Comparison of ENCODE assay signal across 34 cellular contexts in genomic region chr3:119782435-119782834, GRCh38. TPM values are rescaled to one million over a fixed set of nuclear protein-coding genes. Genes with fewer than 3 reads are reported as not detected.
"Had no signal": no experiment of that assay in that cellular context is flagged by ENCODE, and none has a peak within 500 bp of the region (broad histone marks: within the 10 kb centered on the region; RNA-seq: fewer than 3 reads in every experiment).

No MANE protein-coding gene starts in this region.

- DNase-seq: activated CD4-positive, alpha-beta T cell treated with anti-CD3 and anti-CD28 coated beads for 36 hours; activated CD4-positive, alpha-beta T cell treated with anti-CD3 and anti-CD28 coated beads, Interleukin-2, amount 50 U/mL, for 4 hours; activated CD4-positive, CD25-positive, alpha-beta regulatory T cell; activated naive CD4-positive, alpha-beta T cell treated with anti-CD3 and anti-CD28 coated beads for 36 hours; activated naive CD8-positive, alpha-beta T cell treated with anti-CD3 and anti-CD28 coated beads for 36 hours; activated T-cell treated with anti-CD3 and anti-CD28 coated beads for 4 hours; activated T-cell treated with anti-CD3 and anti-CD28 coated beads, Interleukin-2, amount 50 U/mL, for 72 hours; adrenal gland; cerebellar nuclear complex; dorsolateral prefrontal cortex; effector memory CD8-positive, alpha-beta T cell; gastrocnemius medialis; glutamatergic neuron; immature natural killer cell; kidney; lower lobe of right lung; mesenchymal stem cell; naive thymus-derived CD8-positive, alpha-beta T cell; nucleus accumbens; pancreas; stimulated activated CD4-positive, alpha-beta T cell treated with anti-CD3 and anti-CD28 coated beads, Interleukin-15, amount 100 ng/mL, for 24 hours; stimulated activated CD4-positive, alpha-beta T cell treated with anti-CD3 and anti-CD28 coated beads, Interleukin-2, amount 100 ng/mL, for 24 hours; stimulated activated naive B cell treated with anti-CD40 and anti-IgM and Interleukin-4, amounts not matched to agents 10 μg/mL and 1 μg/mL and 100 μg/mL, for 72 hours; T-helper 1 cell; tibial artery had no signal

- ATAC-seq: activated CD4-positive, alpha-beta T cell treated with anti-CD3 and anti-CD28 coated beads for 36 hours; activated T-cell treated with anti-CD3 and anti-CD28 coated beads, Interleukin-2, amount 50 U/mL, for 72 hours; effector memory CD8-positive, alpha-beta T cell; gastrocnemius medialis; lower lobe of right lung; naive thymus-derived CD8-positive, alpha-beta T cell; pancreas; stimulated activated naive B cell treated with anti-CD40 and anti-IgM and Interleukin-4, amounts not matched to agents 10 μg/mL and 1 μg/mL and 100 μg/mL, for 72 hours had no signal

- H3K27me3 Mint-ChIP-seq: activated CD4-positive, alpha-beta T cell treated with anti-CD3 and anti-CD28 coated beads for 36 hours; activated naive CD8-positive, alpha-beta T cell treated with anti-CD3 and anti-CD28 coated beads for 36 hours; effector memory CD8-positive, alpha-beta T cell; naive thymus-derived CD8-positive, alpha-beta T cell; stimulated activated naive B cell treated with anti-CD40 and anti-IgM and Interleukin-4, amounts not matched to agents 10 μg/mL and 1 μg/mL and 100 μg/mL, for 72 hours had no signal

- H3K9me3 ChIP-seq: adrenal gland, ascending aorta, gastrocnemius medialis, lower lobe of right lung, pancreas, prostate gland, suprapubic skin, tibial artery had no signal

- H3K36me3 Mint-ChIP-seq: activated naive CD8-positive, alpha-beta T cell treated with anti-CD3 and anti-CD28 coated beads for 36 hours; brain; immature natural killer cell; naive thymus-derived CD8-positive, alpha-beta T cell; stimulated activated naive B cell treated with anti-CD40 and anti-IgM and Interleukin-4, amounts not matched to agents 10 μg/mL and 1 μg/mL and 100 μg/mL, for 72 hours had no signal

- H3K4me3 Mint-ChIP-seq: activated CD4-positive, alpha-beta T cell treated with anti-CD3 and anti-CD28 coated beads for 36 hours; activated naive CD4-positive, alpha-beta T cell treated with anti-CD3 and anti-CD28 coated beads for 36 hours; activated naive CD8-positive, alpha-beta T cell treated with anti-CD3 and anti-CD28 coated beads for 36 hours; activated T-cell treated with anti-CD3 and anti-CD28 coated beads, Interleukin-2, amount 50 U/mL, for 72 hours; effector memory CD8-positive, alpha-beta T cell; immature natural killer cell; naive thymus-derived CD8-positive, alpha-beta T cell; neural crest cell; stimulated activated naive B cell treated with anti-CD40 and anti-IgM and Interleukin-4, amounts not matched to agents 10 μg/mL and 1 μg/mL and 100 μg/mL, for 72 hours; T-helper 2 cell treated with Interferon-gamma antibody and Interleukin-4, amounts not matched to agents 5 μg/mL and 100 μg/mL, for 36 hours had no signal

- H3K27ac ChIP-seq: adrenal gland, ascending aorta, cardiac muscle cell, coronary artery, dorsolateral prefrontal cortex, gastrocnemius medialis, lower lobe of right lung, pancreas, prostate gland, suprapubic skin, tibial artery had no signal

- H3K4me1 ChIP-seq: ascending aorta, gastrocnemius medialis, lower lobe of right lung, pancreas, prostate gland, suprapubic skin, tibial artery had no signal

- H3K9me3 Mint-ChIP-seq: activated naive CD4-positive, alpha-beta T cell treated with anti-CD3 and anti-CD28 coated beads for 36 hours; activated naive CD8-positive, alpha-beta T cell treated with anti-CD3 and anti-CD28 coated beads for 36 hours; activated T-cell treated with anti-CD3 and anti-CD28 coated beads, Interleukin-2, amount 50 U/mL, for 72 hours; brain; effector memory CD8-positive, alpha-beta T cell; immature natural killer cell; naive thymus-derived CD8-positive, alpha-beta T cell; neural crest cell; stimulated activated naive B cell treated with anti-CD40 and anti-IgM and Interleukin-4, amounts not matched to agents 10 μg/mL and 1 μg/mL and 100 μg/mL, for 72 hours; T-helper 2 cell treated with Interferon-gamma antibody and Interleukin-4, amounts not matched to agents 5 μg/mL and 100 μg/mL, for 36 hours had no signal

- H3K36me3 ChIP-seq: adrenal gland, ascending aorta, cardiac muscle cell, gastrocnemius medialis, lower lobe of right lung, pancreas, prostate gland, suprapubic skin, tibial artery had no signal

- H3K27ac Mint-ChIP-seq: activated CD4-positive, alpha-beta T cell treated with anti-CD3 and anti-CD28 coated beads for 36 hours; activated naive CD4-positive, alpha-beta T cell treated with anti-CD3 and anti-CD28 coated beads for 36 hours; activated naive CD8-positive, alpha-beta T cell treated with anti-CD3 and anti-CD28 coated beads for 36 hours; activated T-cell treated with anti-CD3 and anti-CD28 coated beads, Interleukin-2, amount 50 U/mL, for 72 hours; effector memory CD8-positive, alpha-beta T cell; immature natural killer cell; stimulated activated naive B cell treated with anti-CD40 and anti-IgM and Interleukin-4, amounts not matched to agents 10 μg/mL and 1 μg/mL and 100 μg/mL, for 72 hours; T-helper 2 cell treated with Interferon-gamma antibody and Interleukin-4, amounts not matched to agents 5 μg/mL and 100 μg/mL, for 36 hours had no signal

- H3K4me3 ChIP-seq: adrenal gland, ascending aorta, cardiac muscle cell, coronary artery, dorsolateral prefrontal cortex, gastrocnemius medialis, lower lobe of right lung, pancreas, prostate gland, suprapubic skin, tibial artery had no signal

- H3K27me3 ChIP-seq: adrenal gland, ascending aorta, cardiac muscle cell, dorsolateral prefrontal cortex, gastrocnemius medialis, pancreas, suprapubic skin, tibial artery had no signal

- H3K4me1 Mint-ChIP-seq: brain, immature natural killer cell, neural crest cell had no signal

RNA-seq across cellular contexts. Expression of gene NR1I2, which starts 0.5 kb away (rescaled TPM):
- total RNA-seq: ascending aorta, mononuclear cell, suprapubic skin had no signal
